Comparison of ENCODE assay signal across 1 cellular context in genomic region chr3:197298341-197298857, GRCh38.
TF ChIP-seq lines count a peak whose summit lies in the region.

DLG1 (minus strand) TSS chr3:197298612; CDS start chr3:197297204, 1,408 bp downstream.

TF ChIP-seq in K562, 482 proteins besides CTCF, POLR2A, EP300 and RAD21 (continued from another document and continues in another):
- TF ChIP-seq UBTF (IDR thresholded peaks at IDR 0.05; ENCODE audit: borderline replicate concordance in 1 of 2, low read depth in 2 of 2, low read length in 2 of 2) (no peak; a peak in 1 of 4 replicates), MAZ (CRISPR knock-in tag; conservative IDR thresholded peaks at IDR 0.05 in 1 of 2, IDR thresholded peaks at IDR 0.05 in 1 of 2) (peak in 1 of 2 experiments; percentile 32; a peak in 2 of 4 replicates), ETV1 (tag; conservative IDR thresholded peaks at IDR 0.05; ENCODE audit: low read depth) (peak; percentile 34; the same call in 1 of the 2 replicates), MNT (conservative IDR thresholded peaks at IDR 0.05) (peak in 1 of 2 experiments; percentile 63; a peak in 2 of 4 replicates), JUN (IDR thresholded peaks at IDR 0.05; ENCODE audit: borderline replicate concordance, low read depth, low read length) (0 out of 2 replicates have a peak, but pooled peaks have one; percentile 7), JUN (CRISPR knock-in tag; IDR thresholded peaks at IDR 0.05; ENCODE audit: borderline replicate concordance) (no peak), CREB1 (IDR thresholded peaks at IDR 0.05) (no peak), CREB1 (CRISPR knock-in tag; IDR thresholded peaks at IDR 0.05) (peak; percentile 34; the same call in 1 of the 2 replicates), RFX5 (IDR thresholded peaks at IDR 0.05; ENCODE audit: low read depth, low read length) (no peak), SAP30 (IDR thresholded peaks at IDR 0.05; ENCODE audit: borderline replicate concordance, insufficient read depth, low read depth, low read length, poor library complexity, severe bottlenecking) (peak; percentile 19), MIER1 (IDR thresholded peaks at IDR 0.05; ENCODE audit: low read depth) (no peak), HDAC3 (IDR thresholded peaks at IDR 0.05; ENCODE audit: borderline replicate concordance, partially characterized antibody) (no peak), ZNF224 (CRISPR knock-in tag; IDR thresholded peaks at IDR 0.05) (no peak), LEF1 (IDR thresholded peaks at IDR 0.05) (peak; percentile 73), RBM15 (IDR thresholded peaks at IDR 0.05; ENCODE audit: insufficient read depth, low read length) (no peak), ZNF41 (CRISPR knock-in tag; conservative IDR thresholded peaks at IDR 0.05) (no peak), MEF2A (IDR thresholded peaks at IDR 0.05; ENCODE audit: control insufficient read depth, low read depth, low read length) (no peak), NFRKB (IDR thresholded peaks at IDR 0.05; ENCODE audit: low read depth) (0 out of 2 replicates have a peak, but pooled peaks have one; percentile 22), DMBX1 (CRISPR knock-in tag; IDR thresholded peaks at IDR 0.05; ENCODE audit: borderline replicate concordance) (no peak), ELF2 (CRISPR knock-in tag; IDR thresholded peaks at IDR 0.05) (peak; percentile 45; the same call in 1 of the 2 replicates), DIDO1 (tag; IDR thresholded peaks at IDR 0.05; ENCODE audit: low read depth) (no peak), TBP (optimal IDR thresholded peaks at IDR 0.05; ENCODE audit: low read depth, low read length) (peak; percentile 37), POLR2AphosphoS5 (IDR thresholded peaks at IDR 0.05; ENCODE audit: control insufficient read depth, insufficient read depth, low read depth, low read length) (peak; percentile 72; the same call in 1 of the 2 replicates), NFIC (IDR thresholded peaks at IDR 0.05) (peak; percentile 23; the same call in 1 of the 2 replicates), PHB (CRISPR knock-in tag; IDR thresholded peaks at IDR 0.05) (peak; percentile 91), ZEB2 (IDR thresholded peaks at IDR 0.05) (no peak), SRSF9 (IDR thresholded peaks at IDR 0.05; ENCODE audit: borderline replicate concordance, low read depth, low read length) (no peak), SREBF1 (IDR thresholded peaks at IDR 0.05; ENCODE audit: borderline replicate concordance, low read depth, low read length) (no peak), PRDM10 (IDR thresholded peaks at IDR 0.05; ENCODE audit: partially characterized antibody) (peak; percentile 36), CBX3 (IDR thresholded peaks at IDR 0.05; ENCODE audit: borderline replicate concordance in 1 of 2, low read length in 2 of 2) (no peak), MECOM (CRISPR knock-in tag; IDR thresholded peaks at IDR 0.05) (no peak), FOXK1 (CRISPR knock-in tag; IDR thresholded peaks at IDR 0.05; ENCODE audit: borderline replicate concordance) (no peak), GABPB1 (CRISPR knock-in tag; IDR thresholded peaks at IDR 0.05) (peak; percentile 71), PML (IDR thresholded peaks at IDR 0.05; ENCODE audit: low read length) (peak; percentile 55), SMAD1 (IDR thresholded peaks at IDR 0.05; ENCODE audit: low read depth, low read length, partially characterized antibody) (no peak), SMARCE1 (IDR thresholded peaks at IDR 0.05) (peak; percentile 18; the same call in 1 of the 2 replicates), RNF2 (IDR thresholded peaks at IDR 0.05) (0 out of 2 replicates have a peak, but pooled peaks have one; percentile 9), FOXP1 (CRISPR knock-in tag; IDR thresholded peaks at IDR 0.05) (0 out of 2 replicates have a peak, but pooled peaks have one; percentile 27), CTBP1 (IDR thresholded peaks at IDR 0.05; ENCODE audit: borderline replicate concordance) (0 out of 2 replicates have a peak, but pooled peaks have one; percentile 24), HCFC1 (IDR thresholded peaks at IDR 0.05; ENCODE audit: low read depth, low read length) (0 out of 2 replicates have a peak, but pooled peaks have one; percentile 13), HBP1 (CRISPR knock-in tag; IDR thresholded peaks at IDR 0.05) (0 out of 2 replicates have a peak, but pooled peaks have one; percentile 13), NEUROD1 (IDR thresholded peaks at IDR 0.05; ENCODE audit: borderline replicate concordance, low read depth, low read length, partially characterized antibody) (peak; percentile 49), ZNF407 (IDR thresholded peaks at IDR 0.05; ENCODE audit: low read depth) (no peak), SIX5 (IDR thresholded peaks at IDR 0.05; ENCODE audit: borderline replicate concordance in 1 of 2, insufficient read depth in 1 of 2, low read depth in 1 of 2, low read length in 2 of 2) (no peak), LCOR (CRISPR knock-in tag; IDR thresholded peaks at IDR 0.05) (0 out of 2 replicates have a peak, but pooled peaks have one; percentile 37), ATF6 (CRISPR knock-in tag; IDR thresholded peaks at IDR 0.05) (0 out of 2 replicates have a peak, but pooled peaks have one; percentile 51)
